8 cellular contexts compared by ENCODE assay signal in the genomic region with DNA sequence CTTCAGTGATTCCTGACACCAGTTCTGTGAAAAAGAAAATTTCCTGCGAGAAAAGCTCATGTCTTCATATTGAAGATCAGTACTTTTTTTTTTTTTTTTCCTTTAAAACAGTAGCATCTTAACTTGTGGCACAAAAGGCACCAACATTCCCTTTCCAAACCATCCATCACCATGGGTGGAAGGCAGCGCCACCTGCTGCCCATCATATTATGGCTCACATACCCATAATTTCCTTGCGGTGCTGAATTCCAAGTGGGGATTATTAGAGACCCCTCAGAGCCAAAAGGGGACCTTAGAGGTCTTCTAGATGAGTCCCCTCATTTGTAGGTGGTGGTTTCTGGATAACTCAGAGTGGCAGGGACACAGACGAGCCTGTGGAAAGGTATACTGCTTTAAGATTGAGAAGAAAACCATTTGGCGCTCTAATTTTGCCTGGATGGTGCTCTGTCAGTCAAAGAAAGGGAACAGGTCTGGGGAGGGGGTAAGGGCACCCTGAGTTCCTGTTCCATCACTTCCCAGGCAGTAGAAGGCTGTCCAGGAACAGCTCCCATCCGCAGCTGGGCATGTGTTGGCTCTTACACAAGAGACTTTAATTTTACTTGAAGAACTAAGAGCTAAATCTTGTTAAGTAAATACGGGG. TPM values are rescaled to one million over a fixed set of nuclear protein-coding genes. Genes with fewer than 3 reads are reported as not detected.
DNase-seq lines count a peak whose midpoint lies in the region; ATAC-seq and TF ChIP-seq lines count a peak whose summit lies in the region.

No MANE protein-coding gene starts in this region.

- peaks cover 0 to 64% (median 52%) of the 10 kb centered on the region in 9 donors for H3K36me3 ChIP-seq in heart left ventricle

- intact Hi-C loops in activated T-helper 1 cell treated with anti-CD3 and anti-CD28 coated beads, Interleukin-12 subunit alpha, Interleukin-12 subunit beta, Interleukin-2, Interleukin-4 antibody, amounts not matched to agents 30 ng/mL and 10 ng/mL and 1 ng/mL, durations not matched to agents 14 hours and 24 hours and 36 hours (cut with micrococcal nuclease) = loop anchor here (1.0 kb wide), 1 partner anchor 72 kb away; no protein-coding TSS in a partner anchor
- intact Hi-C loops in heart left ventricle (cut with DNase I) = loop anchor here in 2 of 10 donors (10.0 kb wide), 1 partner anchor 192 kb away; no protein-coding TSS in a partner anchor

- no peaks in the 10 kb centered on the region for H3K27me3 Mint-ChIP-seq in activated T-helper 1 cell treated with anti-CD3 and anti-CD28 coated beads, Interleukin-12 subunit alpha, Interleukin-12 subunit beta, Interleukin-2, Interleukin-4 antibody, amounts not matched to agents 30 ng/mL and 10 ng/mL and 1 ng/mL, durations not matched to agents 14 hours and 24 hours and 36 hours (ENCODE audit: insufficient read depth)

- H3K4me3 ChIP-seq in heart left ventricle (no peak overlapping the region), retinal pigment epithelial cell (ENCODE audit: low read length) (no peak overlapping the region)

- H3K4me1 ChIP-seq in heart left ventricle = peaks cover 0 to 65% (median 25%) of the 10 kb centered on the region in 12 donors

- no peaks in the 10 kb centered on the region for H3K4me1 Mint-ChIP-seq in activated T-helper 1 cell treated with anti-CD3 and anti-CD28 coated beads, Interleukin-12 subunit alpha, Interleukin-12 subunit beta, Interleukin-2, Interleukin-4 antibody, amounts not matched to agents 30 ng/mL and 10 ng/mL and 1 ng/mL, durations not matched to agents 14 hours and 24 hours and 36 hours (ENCODE audit: low read depth)

- TF ChIP-seq POLR2A in heart left ventricle (IDR thresholded peaks at IDR 0.05) = no peak

- H3K9me3 Mint-ChIP-seq in activated T-helper 1 cell treated with anti-CD3 and anti-CD28 coated beads, Interleukin-12 subunit alpha, Interleukin-12 subunit beta, Interleukin-2, Interleukin-4 antibody, amounts not matched to agents 30 ng/mL and 10 ng/mL and 1 ng/mL, durations not matched to agents 14 hours and 24 hours and 36 hours = no peaks in the 10 kb centered on the region

- ATAC-seq in heart left ventricle (no peak), HG02571 (IDR thresholded peaks at IDR 0.05; ENCODE audit: unreplicated experiment) (no peak)

- DNase-seq in activated T-helper 1 cell treated with Interleukin-2 at 50 U/mL for 16 hours (ENCODE audit: low read depth) = peak; percentile 15
- DNase-seq in activated T-helper 1 cell treated with anti-CD3 and anti-CD28 coated beads, Interleukin-12 subunit alpha, Interleukin-12 subunit beta, Interleukin-2, Interleukin-4 antibody, amounts not matched to agents 30 ng/mL and 10 ng/mL and 1 ng/mL, durations not matched to agents 14 hours and 24 hours and 36 hours (ENCODE audit: low spot score) = no peak
- peak; percentile 48 for DNase-seq in NCI-H460 (ENCODE audit: extremely low read depth, low read depth)
- DNase-seq in activated T-helper 9 cell treated with anti-CD3 and anti-CD28 coated beads, Interleukin-2, amount 50 U/mL, for 16 hours (ENCODE audit: low read depth) = peak; percentile 26
- DNase-seq in heart left ventricle = peak in 3 of 5 donors; percentile 55 to 66 (median 56)
- DNase-seq in retinal pigment epithelial cell (ENCODE audit: low read depth) = peak; percentile 2
- DNase-seq in globus pallidus (ENCODE audit: low spot score) = no peak

- no peaks in the 10 kb centered on the region for H3K9me3 ChIP-seq in heart left ventricle

- H3K27me3 ChIP-seq in heart left ventricle = no peaks in the 10 kb centered on the region

- H3K4me3 Mint-ChIP-seq in activated T-helper 1 cell treated with anti-CD3 and anti-CD28 coated beads, Interleukin-12 subunit alpha, Interleukin-12 subunit beta, Interleukin-2, Interleukin-4 antibody, amounts not matched to agents 30 ng/mL and 10 ng/mL and 1 ng/mL, durations not matched to agents 14 hours and 24 hours and 36 hours = no peak overlapping the region

- WGBS in heart left ventricle, 4 donors = 57 to 67% (median 62%) methylated on average over 7 of the region's 7 CpGs

- H3K36me3 Mint-ChIP-seq in activated T-helper 1 cell treated with anti-CD3 and anti-CD28 coated beads, Interleukin-12 subunit alpha, Interleukin-12 subunit beta, Interleukin-2, Interleukin-4 antibody, amounts not matched to agents 30 ng/mL and 10 ng/mL and 1 ng/mL, durations not matched to agents 14 hours and 24 hours and 36 hours (ENCODE audit: low read depth) = peaks cover 3% of the 10 kb centered on the region

- peak overlapping the region in 2 of 12 donors; percentile 66 to 81 for H3K27ac ChIP-seq in heart left ventricle

- TF ChIP-seq CTCF in heart left ventricle (IDR thresholded peaks at IDR 0.05) (peak; percentile 60 to 90 (median 78)), retinal pigment epithelial cell (conservative IDR thresholded peaks at IDR 0.05; ENCODE audit: low read depth, low read length) (peak; percentile 93)

- H3K27ac Mint-ChIP-seq in activated T-helper 1 cell treated with anti-CD3 and anti-CD28 coated beads, Interleukin-12 subunit alpha, Interleukin-12 subunit beta, Interleukin-2, Interleukin-4 antibody, amounts not matched to agents 30 ng/mL and 10 ng/mL and 1 ng/mL, durations not matched to agents 14 hours and 24 hours and 36 hours = no peak overlapping the region

RNA-seq across cellular contexts. Expression of gene SOST, which starts 7.9 kb away (rescaled TPM):
- not detected in 2 replicates for total RNA-seq in activated T-helper 1 cell treated with anti-CD3 and anti-CD28 coated beads, Interleukin-12 subunit alpha, Interleukin-12 subunit beta, Interleukin-2, Interleukin-4 antibody, amounts not matched to agents 30 ng/mL and 10 ng/mL and 1 ng/mL, durations not matched to agents 14 hours and 24 hours and 36 hours
- total RNA-seq in NCI-H460 (2014; rRNA removed; shearing (Covaris generic)) = not detected in 2 replicates
- polyA plus RNA-seq in NCI-H460 (2014; cell fraction: nucleus; rRNA removed) = 0.68 TPM in 1 of 2 replicates, not detected in the other
- not detected for total RNA-seq in heart left ventricle
- not detected for polyA plus RNA-seq in heart left ventricle

RNA-seq across cellular contexts. Expression of gene DUSP3, which starts 12.2 kb away (rescaled TPM):
- total RNA-seq in activated T-helper 1 cell treated with anti-CD3 and anti-CD28 coated beads, Interleukin-12 subunit alpha, Interleukin-12 subunit beta, Interleukin-2, Interleukin-4 antibody, amounts not matched to agents 30 ng/mL and 10 ng/mL and 1 ng/mL, durations not matched to agents 14 hours and 24 hours and 36 hours = 11.7 and 12.0 TPM in 2 replicates
- total RNA-seq in NCI-H460 (2014; rRNA removed; shearing (Covaris generic)) = 40.2 and 41.8 TPM in 2 replicates
- polyA plus RNA-seq in NCI-H460 (2014; cell fraction: nucleus; rRNA removed) = 41.1 and 46.0 TPM in 2 replicates
- total RNA-seq in heart left ventricle = 100 to 1,000 TPM; 210 to 363 (median 267) TPM
- 100 to 1,000 TPM; 208 to 312 TPM for polyA plus RNA-seq in heart left ventricle

RNA-seq across cellular contexts. Expression of gene CFAP97D1, which starts 13.7 kb away (rescaled TPM):
- not detected in 2 replicates for total RNA-seq in activated T-helper 1 cell treated with anti-CD3 and anti-CD28 coated beads, Interleukin-12 subunit alpha, Interleukin-12 subunit beta, Interleukin-2, Interleukin-4 antibody, amounts not matched to agents 30 ng/mL and 10 ng/mL and 1 ng/mL, durations not matched to agents 14 hours and 24 hours and 36 hours
- 0.09 TPM in 1 of 2 replicates, not detected in the other for total RNA-seq in NCI-H460 (2014; rRNA removed; shearing (Covaris generic))
- not detected in 2 replicates for polyA plus RNA-seq in NCI-H460 (2014; cell fraction: nucleus; rRNA removed)
- under 1 TPM in 2 of 9 donors, not detected in 7; 0.05 to 0.45 TPM for total RNA-seq in heart left ventricle
- polyA plus RNA-seq in heart left ventricle = not detected

Comparison
In these comparisons a context has a peak if more than half of its experiments do, and no peak if none do; other contexts are left out.
1. DNase-seq: peak in activated T-helper 1 cell treated with Interleukin-2 at 50 U/mL for 16 hours (single experiment), NCI-H460 (single experiment), activated T-helper 9 cell treated with anti-CD3 and anti-CD28 coated beads, Interleukin-2, amount 50 U/mL, for 16 hours (single experiment), heart left ventricle (3 of 5) and retinal pigment epithelial cell (single experiment); none in activated T-helper 1 cell treated with anti-CD3 and anti-CD28 coated beads, Interleukin-12 subunit alpha, Interleukin-12 subunit beta, Interleukin-2, Interleukin-4 antibody, amounts not matched to agents 30 ng/mL and 10 ng/mL and 1 ng/mL, durations not matched to agents 14 hours and 24 hours and 36 hours (single experiment) and globus pallidus (single experiment).